Comparison of ENCODE assay signal across 8 cellular contexts in genomic region chr2:86037141-86037794, GRCh38.
A peak's percentile ranks its signal among the peaks of the same experiment; 100 is the strongest.
DNase-seq lines count a peak whose midpoint lies in the region; ATAC-seq, FAIRE-seq and TF ChIP-seq lines count a peak whose summit lies in the region.

No MANE protein-coding gene starts in this region.

- peak overlapping the region; percentile 29 to 87 (median 84) for H3K4me3 Mint-ChIP-seq in CD4-positive, alpha-beta memory T cell

- H3K36me3 Mint-ChIP-seq in CD4-positive, alpha-beta memory T cell = peaks cover 12 to 27% of the 10 kb centered on the region in 2 donors

- no peak overlapping the region for H2BK5ac ChIP-seq in mesendoderm (ENCODE audit: low read length)

- H3K36me3 ChIP-seq in CD4-positive, alpha-beta memory T cell (ENCODE audit: insufficient read depth, low read length) = peaks cover 10% of the 10 kb centered on the region
- H3K36me3 ChIP-seq in OCI-LY1 (ENCODE audit: insufficient read depth, low read length) (peaks cover 72% of the 10 kb centered on the region), adipocyte (ENCODE audit: control insufficient read depth, insufficient read depth, low read length, severe bottlenecking) (peaks cover 71% of the 10 kb centered on the region), heart right ventricle (peaks cover 0 to 59% (median 26%) of the 10 kb centered on the region in 9 donors), small intestine (ENCODE audit: control insufficient read depth in 2 of 2, insufficient read depth in 2 of 2, low read length in 2 of 2) (peaks cover under 1 to 3% of the 10 kb centered on the region in 2 donors), mesendoderm (ENCODE audit: control insufficient read depth, insufficient read depth, low read length) (peaks cover 18% of the 10 kb centered on the region)

- peaks cover 63 to 92% (median 75%) of the 10 kb centered on the region in 4 donors for H3K4me1 Mint-ChIP-seq in CD4-positive, alpha-beta memory T cell

- H3K9me2 ChIP-seq in OCI-LY1 (ENCODE audit: low read depth, low read length) = no peaks in the 10 kb centered on the region

- FAIRE-seq in small intestine (lab: Jason Lieb, UNC) = no peak

- no peak overlapping the region for H2BK15ac ChIP-seq in mesendoderm (replicated peaks; ENCODE audit: low read depth)

- no peaks in the 10 kb centered on the region for H4K20me1 ChIP-seq in OCI-LY1 (ENCODE audit: insufficient read depth, low read length)

- H3K9me3 Mint-ChIP-seq in CD4-positive, alpha-beta memory T cell = peaks cover 0 to 3% (median 0%) of the 10 kb centered on the region in 8 donors

- H2AK5ac ChIP-seq in mesendoderm (ENCODE audit: low read length) = no peak overlapping the region

- peak overlapping the region; percentile 82 for H3K27ac ChIP-seq in CD4-positive, alpha-beta memory T cell (ENCODE audit: low read depth, low read length)
- H3K27ac ChIP-seq in OCI-LY1 (ENCODE audit: low read depth, low read length, poor library complexity, severe bottlenecking) (peak overlapping the region; percentile 100), heart right ventricle (peak overlapping the region; percentile 71 to 93 (median 84)), small intestine (ENCODE audit: low read depth in 1 of 2, low read length in 1 of 2) (peak overlapping the region; percentile 82 to 93), mesendoderm (ENCODE audit: low read depth, low read length) (no peak overlapping the region)

- H3F3A ChIP-seq in OCI-LY1 (ENCODE audit: insufficient read depth, low read length) = 0 out of 2 replicates have a peak, but pooled peaks cover 7% of the 10 kb centered on the region

- H3K4me2 ChIP-seq in OCI-LY1 (ENCODE audit: low read length) (peak overlapping the region; percentile 66), mesendoderm (ENCODE audit: low read length) (no peak overlapping the region)

- CTCF ChIA-PET in CD4-positive, alpha-beta memory T cell (lab: Charles Lee; ENCODE audit: partially characterized antibody) = interaction anchor here (0.7 to 9.9 kb wide), 10 partner anchors 8 to 208 kb away, joined by 3 to 150 read pairs (median 8); partner anchors contain the start of gene ST3GAL5

- DNase-seq in CD4-positive, alpha-beta memory T cell = peak in 2 of 5 donors; percentile 20 to 74
- DNase-seq in adipocyte (ENCODE audit: low read depth) (peak; percentile 89), heart right ventricle (peak; percentile 79 to 86), small intestine (no peak), SHP77 (lab: John Stamatoyannopoulos, UW) (no peak), mesendoderm (no peak)

- peaks cover 0 to 2% of the 10 kb centered on the region in 2 donors for H3K27me3 Mint-ChIP-seq in CD4-positive, alpha-beta memory T cell

- no peak overlapping the region for H3K23ac ChIP-seq in mesendoderm (ENCODE audit: low read length)

- H3K9ac ChIP-seq in OCI-LY1 (ENCODE audit: low read length) (peak overlapping the region; percentile 76), adipocyte (ENCODE audit: low read length) (peak overlapping the region; percentile 74), mesendoderm (ENCODE audit: low read length) (no peak overlapping the region)

- no peaks in the 10 kb centered on the region for H3K27me3 ChIP-seq in CD4-positive, alpha-beta memory T cell (ENCODE audit: insufficient read depth, low read length)
- H3K27me3 ChIP-seq in OCI-LY1 (ENCODE audit: insufficient read depth, low read length) (no peaks in the 10 kb centered on the region), adipocyte (replicated peaks; ENCODE audit: control insufficient read depth, insufficient read depth, low read length) (no peaks in the 10 kb centered on the region), heart right ventricle (no peaks in the 10 kb centered on the region), small intestine (ENCODE audit: control insufficient read depth in 2 of 2, insufficient read depth in 2 of 2, low read length in 2 of 2) (no peaks in the 10 kb centered on the region), mesendoderm (ENCODE audit: insufficient read depth, low read length, poor library complexity) (no peaks in the 10 kb centered on the region)

- H3K56ac ChIP-seq in mesendoderm (ENCODE audit: low read length) = no peak overlapping the region

- H3K4ac ChIP-seq in mesendoderm (ENCODE audit: low read depth, low read length) = no peak overlapping the region

- H3K9me3 ChIP-seq in CD4-positive, alpha-beta memory T cell (ENCODE audit: control insufficient read depth in 1 of 2, low read length in 2 of 2) = no peaks in the 10 kb centered on the region
- H3K9me3 ChIP-seq in OCI-LY1 (ENCODE audit: low read length) = no peaks in the 10 kb centered on the region
- no peaks in the 10 kb centered on the region for H3K9me3 ChIP-seq in adipocyte (ENCODE audit: control insufficient read depth, low read length)
- H3K9me3 ChIP-seq in heart right ventricle = no peaks in the 10 kb centered on the region
- no peaks in the 10 kb centered on the region for H3K9me3 ChIP-seq in small intestine (ENCODE audit: control insufficient read depth, low read depth)

- H3K79me1 ChIP-seq in mesendoderm (ENCODE audit: low read length) = no peaks in the 10 kb centered on the region

- intact Hi-C loops in CD4-positive, alpha-beta memory T cell (cut with micrococcal nuclease) = loop anchor here (5.0 to 10.0 kb wide), 2 partner anchors 40 to 158 kb away; partner anchors contain the start of genes IMMT and MRPL35
- intact Hi-C loops in heart right ventricle (cut with DNase I) = loop anchor here in 7 of 10 donors (2.0 to 10.0 kb wide), 6 partner anchors 35 to 155 kb away; partner anchors contain the start of gene ST3GAL5 (in 4 of the 7)

- peak overlapping the region in 1 of 2 donors; percentile 28 for H3K4me3 ChIP-seq in CD4-positive, alpha-beta memory T cell (ENCODE audit: low read length in 2 of 2)
- H3K4me3 ChIP-seq in OCI-LY1 (ENCODE audit: low read depth, low read length, poor library complexity, severe bottlenecking) = peak overlapping the region; percentile 40
- peak overlapping the region; percentile 9 for H3K4me3 ChIP-seq in adipocyte (ENCODE audit: low read length)
- peak overlapping the region in 1 of 10 donors; percentile 2 for H3K4me3 ChIP-seq in heart right ventricle
- no peak overlapping the region for H3K4me3 ChIP-seq in small intestine (ENCODE audit: low read depth in 1 of 2, low read length in 2 of 2)
- no peak overlapping the region for H3K4me3 ChIP-seq in mesendoderm (ENCODE audit: low read length)

- no peak overlapping the region for H2BK120ac ChIP-seq in mesendoderm (ENCODE audit: low read depth, low read length)

- no peak for TF ChIP-seq CTCF in OCI-LY1 (IDR thresholded peaks at IDR 0.05; ENCODE audit: low read length)
- TF ChIP-seq CTCF in heart right ventricle (IDR thresholded peaks at IDR 0.05) = no peak

- H2AFZ ChIP-seq in OCI-LY1 (ENCODE audit: low read length) = no peak overlapping the region

- H3K27ac Mint-ChIP-seq in CD4-positive, alpha-beta memory T cell = peak overlapping the region; percentile 96 to 100 (median 100)

- no peak overlapping the region for H3K18ac ChIP-seq in mesendoderm (ENCODE audit: low read length)

- 24 to 28% methylated on average over 12 of the region's 12 CpGs for WGBS in heart right ventricle, 2 donors
- WGBS in small intestine, 3 donors = 44 to 80% (median 63%) methylated on average over 12 of the region's 12 CpGs
- WGBS in mesendoderm (ENCODE audit: extremely low coverage, insufficient coverage, low lambda C conversion rate) = no CpG with 5 or more reads among the region's 12 CpGs

- no peak overlapping the region for H4K8ac ChIP-seq in mesendoderm (ENCODE audit: low read depth, low read length)

- H3K4me1 ChIP-seq in CD4-positive, alpha-beta memory T cell (ENCODE audit: insufficient read depth, low read length) = peaks cover 91% of the 10 kb centered on the region
- H3K4me1 ChIP-seq in OCI-LY1 (ENCODE audit: insufficient read depth, low read length, severe bottlenecking) (peaks cover 79% of the 10 kb centered on the region), adipocyte (ENCODE audit: control insufficient read depth, insufficient read depth, low read length) (peaks cover 31% of the 10 kb centered on the region), heart right ventricle (peaks cover 18 to 61% (median 52%) of the 10 kb centered on the region in 9 donors), small intestine (ENCODE audit: control insufficient read depth in 2 of 2, insufficient read depth in 1 of 2, low read depth in 1 of 2, low read length in 1 of 2) (peaks cover 0 to 17% of the 10 kb centered on the region in 2 donors), mesendoderm (ENCODE audit: control insufficient read depth, low read depth, low read length) (no peaks in the 10 kb centered on the region)

- ATAC-seq in heart right ventricle (peak; percentile 70 to 85 (median 76)), GM21447 (IDR thresholded peaks at IDR 0.05; ENCODE audit: unreplicated experiment) (no peak)

- H3K79me2 ChIP-seq in OCI-LY1 (ENCODE audit: insufficient read depth, low read length) (no peaks in the 10 kb centered on the region), mesendoderm (ENCODE audit: control insufficient read depth, insufficient read depth, low read length) (no peaks in the 10 kb centered on the region)

- POLR2A ChIA-PET in CD4-positive, alpha-beta memory T cell (lab: Charles Lee; ENCODE audit: partially characterized antibody) = interaction anchor here (0.6 to 5.2 kb wide), 18 partner anchors 10 to 683 kb away, joined by 3 to 81 read pairs (median 10); partner anchors contain the start of genes IMMT, KDM3A, POLR1A and PTCD3

- no peak overlapping the region for H4K5ac ChIP-seq in mesendoderm (ENCODE audit: low read length)

Comparison
In these comparisons a context has a peak if more than half of its experiments do, and no peak if none do; other contexts are left out.
1. DNase-seq: peak in adipocyte (single experiment) and heart right ventricle (2 of 2); none in small intestine (single experiment), SHP77 (0 of 2) and mesendoderm (single experiment).
2. H3K4me3 ChIP-seq: peak in OCI-LY1 (single experiment) and adipocyte (single experiment); none in small intestine (0 of 2) and mesendoderm (single experiment).